In the genomic region with DNA sequence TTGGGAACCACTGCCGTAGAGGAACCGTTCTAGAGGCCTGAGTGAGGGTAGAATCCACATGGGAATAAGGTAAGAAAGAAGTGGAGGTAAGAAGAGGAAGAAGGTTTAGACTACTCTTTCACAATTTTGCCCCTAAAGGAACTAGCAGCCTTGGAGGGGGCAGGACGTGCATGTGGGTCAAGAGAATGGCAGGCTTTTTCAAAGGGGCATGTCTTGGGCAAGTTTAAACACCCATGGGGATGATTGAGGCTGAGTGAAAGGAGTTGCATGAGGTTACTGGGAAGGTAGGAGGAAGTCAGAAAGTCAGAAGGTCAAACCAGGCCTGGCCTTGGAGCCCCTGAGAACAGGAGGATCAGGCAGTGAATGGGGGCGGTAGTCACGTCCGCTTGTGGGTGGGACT, we compare ENCODE assay signal across 12 cellular contexts. TPM values are rescaled to one million over a fixed set of nuclear protein-coding genes. Genes with fewer than 3 reads are reported as not detected.
DNase-seq lines count a peak whose midpoint lies in the region; ATAC-seq and TF ChIP-seq lines count a peak whose summit lies in the region.
"Had no signal": no experiment of that assay in that cellular context is flagged by ENCODE, and none has a peak within 500 bp of the region (broad histone marks: within the 10 kb centered on the region; RNA-seq: fewer than 3 reads in every experiment).

No MANE protein-coding gene starts in this region.

- no peak for DNase-seq in T-helper 1 cell
- DNase-seq in MV-4-11 (lab: John Stamatoyannopoulos, UW) = peak; percentile 52
- DNase-seq in activated naive CD8-positive, alpha-beta T cell treated with anti-CD3 and anti-CD28 coated beads, Interleukin-2, amount 10 ng/mL, durations not matched to agents 7 days and 5 days = no peak
- DNase-seq in nephron progenitor cell = no peak
- no peak for DNase-seq in cortex of kidney (lab: John Stamatoyannopoulos, UW)
- no peak for DNase-seq in pons (ENCODE audit: low spot score)
- DNase-seq: DMS79, hypothalamus, NCI-H1092 treated with DMSO at 0.1 percent for 48 hours, NCI-H82 had no signal

- no peak for TF ChIP-seq CTCF in nephron progenitor cell (IDR thresholded peaks at IDR 0.05)

- peak overlapping the region; percentile 89 for H3K27ac Mint-ChIP-seq in T-helper 1 cell treated with Interleukin-12 subunit alpha and Interleukin-12 subunit beta and Interleukin-4 antibody, amounts not matched to agents 30 μg/mL and 1 μg/mL, for 36 hours
- peak overlapping the region; percentile 87 for H3K27ac Mint-ChIP-seq in activated naive CD8-positive, alpha-beta T cell treated with anti-CD3 and anti-CD28 coated beads, Interleukin-2, amount 10 ng/mL, durations not matched to agents 7 days and 5 days
- H3K27ac Mint-ChIP-seq in nephron progenitor cell = peak overlapping the region; percentile 7

- no peaks in the 10 kb centered on the region for H3K27me3 Mint-ChIP-seq in T-helper 1 cell treated with Interleukin-12 subunit alpha and Interleukin-12 subunit beta and Interleukin-4 antibody, amounts not matched to agents 30 μg/mL and 1 μg/mL, for 36 hours (ENCODE audit: low read depth)
- H3K27me3 Mint-ChIP-seq in activated naive CD8-positive, alpha-beta T cell treated with anti-CD3 and anti-CD28 coated beads, Interleukin-2, amount 10 ng/mL, durations not matched to agents 7 days and 5 days = no peaks in the 10 kb centered on the region
- H3K27me3 Mint-ChIP-seq in nephron progenitor cell (ENCODE audit: low read depth, poor library complexity) = peaks cover 3% of the 10 kb centered on the region

- peaks cover 11% of the 10 kb centered on the region for H3K9me3 Mint-ChIP-seq in T-helper 1 cell treated with Interleukin-12 subunit alpha and Interleukin-12 subunit beta and Interleukin-4 antibody, amounts not matched to agents 30 μg/mL and 1 μg/mL, for 36 hours
- peaks cover 2% of the 10 kb centered on the region for H3K9me3 Mint-ChIP-seq in activated naive CD8-positive, alpha-beta T cell treated with anti-CD3 and anti-CD28 coated beads, Interleukin-2, amount 10 ng/mL, durations not matched to agents 7 days and 5 days
- H3K9me3 Mint-ChIP-seq in nephron progenitor cell = peaks cover 15% of the 10 kb centered on the region

- peaks cover 62% of the 10 kb centered on the region for H3K4me1 Mint-ChIP-seq in T-helper 1 cell treated with Interleukin-12 subunit alpha and Interleukin-12 subunit beta and Interleukin-4 antibody, amounts not matched to agents 30 μg/mL and 1 μg/mL, for 36 hours (ENCODE audit: low read depth)
- peaks cover 63% of the 10 kb centered on the region for H3K4me1 Mint-ChIP-seq in activated naive CD8-positive, alpha-beta T cell treated with anti-CD3 and anti-CD28 coated beads, Interleukin-2, amount 10 ng/mL, durations not matched to agents 7 days and 5 days
- peaks cover 52% of the 10 kb centered on the region for H3K4me1 Mint-ChIP-seq in nephron progenitor cell

- no peak for ATAC-seq in activated naive CD8-positive, alpha-beta T cell treated with anti-CD3 and anti-CD28 coated beads, Interleukin-2, amount 10 ng/mL, durations not matched to agents 7 days and 5 days (ENCODE audit: low read depth)
- no peak for ATAC-seq in HG02840 (IDR thresholded peaks at IDR 0.05; ENCODE audit: low FRiP score, unreplicated experiment)

- POLR2A ChIA-PET in activated naive CD8-positive, alpha-beta T cell treated with anti-CD3 and anti-CD28 coated beads, Interleukin-2, amount 10 ng/mL, durations not matched to agents 7 days and 5 days (lab: Charles Lee) = interaction anchor here (0.6 to 2.0 kb wide), 2 partner anchors 10 to 86 kb away, joined by 3 to 6 read pairs; no protein-coding TSS in a partner anchor

- H3K36me3 Mint-ChIP-seq in T-helper 1 cell treated with Interleukin-12 subunit alpha and Interleukin-12 subunit beta and Interleukin-4 antibody, amounts not matched to agents 30 μg/mL and 1 μg/mL, for 36 hours (ENCODE audit: low read depth) = peaks cover 46% of the 10 kb centered on the region
- H3K36me3 Mint-ChIP-seq in activated naive CD8-positive, alpha-beta T cell treated with anti-CD3 and anti-CD28 coated beads, Interleukin-2, amount 10 ng/mL, durations not matched to agents 7 days and 5 days = peaks cover 35% of the 10 kb centered on the region
- H3K36me3 Mint-ChIP-seq in nephron progenitor cell (ENCODE audit: low read depth) = peaks cover 27% of the 10 kb centered on the region

- peak overlapping the region; percentile 50 for H3K4me3 Mint-ChIP-seq in T-helper 1 cell treated with Interleukin-12 subunit alpha and Interleukin-12 subunit beta and Interleukin-4 antibody, amounts not matched to agents 30 μg/mL and 1 μg/mL, for 36 hours
- H3K4me3 Mint-ChIP-seq in activated naive CD8-positive, alpha-beta T cell treated with anti-CD3 and anti-CD28 coated beads, Interleukin-2, amount 10 ng/mL, durations not matched to agents 7 days and 5 days = peak overlapping the region; percentile 59
- H3K4me3 Mint-ChIP-seq in nephron progenitor cell = no peak overlapping the region

RNA-seq across cellular contexts. Expression of a gene that starts 10.2 kb away (rescaled TPM):
- total RNA-seq in activated naive CD8-positive, alpha-beta T cell treated with anti-CD3 and anti-CD28 coated beads, Interleukin-2, amount 10 ng/mL, durations not matched to agents 7 days and 5 days = 10 to 100 TPM; 90.4 to 98.8 TPM

RNA-seq across cellular contexts. Expression of a gene that starts 58.9 kb away (rescaled TPM):
- 1 to 10 TPM; 2.5 to 3.1 TPM for total RNA-seq in activated naive CD8-positive, alpha-beta T cell treated with anti-CD3 and anti-CD28 coated beads, Interleukin-2, amount 10 ng/mL, durations not matched to agents 7 days and 5 days

Comparison
In these comparisons a context has a peak if more than half of its experiments do, and no peak if none do; other contexts are left out.
1. H3K27ac Mint-ChIP-seq: peak in every context shown above with its lines; median percentile 89 in T-helper 1 cell treated with Interleukin-12 subunit alpha and Interleukin-12 subunit beta and Interleukin-4 antibody, amounts not matched to agents 30 μg/mL and 1 μg/mL, for 36 hours; 87 in activated naive CD8-positive, alpha-beta T cell treated with anti-CD3 and anti-CD28 coated beads, Interleukin-2, amount 10 ng/mL, durations not matched to agents 7 days and 5 days; 7 in nephron progenitor cell.